8 cellular contexts compared by ENCODE assay signal in the genomic region with DNA sequence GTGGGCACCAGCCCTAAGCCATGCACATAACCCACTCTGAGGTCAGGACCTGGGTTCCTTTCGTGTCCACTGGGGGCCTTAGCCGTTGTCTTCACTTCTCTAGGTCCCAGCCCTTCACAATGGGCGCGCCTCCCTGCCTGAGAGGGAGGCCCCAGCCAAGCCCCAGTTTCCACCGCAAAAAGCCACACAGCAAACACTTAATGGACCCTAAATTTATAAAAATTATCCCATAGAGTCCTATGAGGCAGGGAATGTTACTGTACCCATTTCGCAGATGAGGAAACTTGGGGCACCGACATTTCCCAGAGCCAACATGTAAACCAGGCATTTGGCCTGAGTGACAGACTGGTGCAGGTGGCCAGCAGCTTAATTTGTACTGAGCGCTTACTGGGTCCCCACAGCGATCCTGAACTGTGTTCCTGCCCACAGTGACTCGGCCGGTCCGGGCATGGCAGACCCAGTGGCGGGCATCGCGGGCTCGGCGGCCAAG. TPM values are rescaled to one million over a fixed set of nuclear protein-coding genes. Genes with fewer than 3 reads are reported as not detected.
DNase-seq lines count a peak whose midpoint lies in the region; TF ChIP-seq lines count a peak whose summit lies in the region.

No MANE protein-coding gene starts in this region.

- peaks cover 48 to 66% of the 10 kb centered on the region in 2 donors for H3K4me1 ChIP-seq in adrenal gland (replicated peaks in 1 of 2)

- H3K27ac Mint-ChIP-seq in T-helper 2 cell treated with Interferon-gamma antibody and Interleukin-4, amounts not matched to agents 5 μg/mL and 100 μg/mL, for 36 hours = no peak overlapping the region

- no peaks in the 10 kb centered on the region for H3K27me3 ChIP-seq in adrenal gland
- no peaks in the 10 kb centered on the region for H3K27me3 ChIP-seq in kidney epithelial cell (ENCODE audit: control insufficient read depth, insufficient read depth, low read length)

- H3K9me3 Mint-ChIP-seq in T-helper 2 cell treated with Interferon-gamma antibody and Interleukin-4, amounts not matched to agents 5 μg/mL and 100 μg/mL, for 36 hours = no peaks in the 10 kb centered on the region

- H3K36me3 ChIP-seq in adrenal gland (replicated peaks in 1 of 2) = no peaks in the 10 kb centered on the region
- H3K36me3 ChIP-seq in kidney epithelial cell (ENCODE audit: control insufficient read depth, insufficient read depth, low read length) = no peaks in the 10 kb centered on the region

- intact Hi-C loops in adrenal gland (cut with DNase I) = no loop called here

- H3K4me3 Mint-ChIP-seq in T-helper 2 cell treated with Interferon-gamma antibody and Interleukin-4, amounts not matched to agents 5 μg/mL and 100 μg/mL, for 36 hours = peak overlapping the region; percentile 74

- WGBS in adrenal gland, 4 donors = 59 to 82% (median 78%) methylated on average over 5 to 17 of the region's 17 CpGs

- TF ChIP-seq CTCF in adrenal gland (IDR thresholded peaks at IDR 0.05) (peak in 1 of 6 experiments; percentile 1), kidney epithelial cell (IDR thresholded peaks at IDR 0.05; ENCODE audit: insufficient read depth, low read length, poor library complexity, severe bottlenecking) (no peak)

- no peak for TF ChIP-seq POLR2A in adrenal gland (IDR thresholded peaks at IDR 0.05)

- H3K9me3 ChIP-seq in adrenal gland (replicated peaks in 1 of 3) = no peaks in the 10 kb centered on the region

- H3K4me1 Mint-ChIP-seq in T-helper 2 cell treated with Interferon-gamma antibody and Interleukin-4, amounts not matched to agents 5 μg/mL and 100 μg/mL, for 36 hours (ENCODE audit: low read depth) = peaks cover 8% of the 10 kb centered on the region

- peaks cover 15% of the 10 kb centered on the region for H3K27me3 Mint-ChIP-seq in T-helper 2 cell treated with Interferon-gamma antibody and Interleukin-4, amounts not matched to agents 5 μg/mL and 100 μg/mL, for 36 hours (ENCODE audit: low read depth)

- H3K4me3 ChIP-seq in adrenal gland = peak overlapping the region in 3 of 4 donors; percentile 3 to 93 (median 46)
- peak overlapping the region; percentile 68 for H3K4me3 ChIP-seq in kidney epithelial cell (ENCODE audit: low read depth, low read length)

- H3K27ac ChIP-seq in adrenal gland (peak overlapping the region; percentile 43 to 93 (median 76)), substantia nigra (ENCODE audit: low read depth, low read length, poor library complexity, severe bottlenecking) (peak overlapping the region; percentile 8)

- no peak for DNase-seq in T-helper 2 cell treated with Interferon-gamma antibody and Interleukin-4, amounts not matched to agents 5 μg/mL and 100 μg/mL, for 36 hours (ENCODE audit: low spot score)
- DNase-seq in T-helper 2 cell (no peak), adrenal gland (peak in 1 of 7 donors; percentile 49), kidney epithelial cell (ENCODE audit: low read depth) (no peak), substantia nigra (lab: John Stamatoyannopoulos, UW) (no peak), AG08395 (ENCODE audit: low spot score) (no peak), NCI-H2029 (lab: John Stamatoyannopoulos, UW) (no peak), H4 (ENCODE audit: low spot score) (no peak)

- H3K36me3 Mint-ChIP-seq in T-helper 2 cell treated with Interferon-gamma antibody and Interleukin-4, amounts not matched to agents 5 μg/mL and 100 μg/mL, for 36 hours (ENCODE audit: low read depth) = no peaks in the 10 kb centered on the region

RNA-seq across cellular contexts. Expression of gene GAS2L1, which starts 1.3 kb away (rescaled TPM):
- total RNA-seq in adrenal gland (10 to 100 TPM; 29.7 to 87.3 (median 55.6) TPM), kidney epithelial cell (8.9 and 10.3 TPM in 2 replicates)
- polyA plus RNA-seq in adrenal gland = 10 to 100 TPM in 2 of 3 donors, 1 to 10 TPM in 1; 3.6 to 42.1 (median 33.1) TPM
- 3.9 and 4.0 TPM in 2 replicates for total RNA-seq in H4 (2014; rRNA removed; shearing (Covaris generic))

RNA-seq across cellular contexts. Expression of gene RASL10A, which starts 7.8 kb away (rescaled TPM):
- total RNA-seq in adrenal gland (1 to 10 TPM in 7 of 8 donors, under 1 TPM in 1; 0.54 to 3.7 (median 1.8) TPM), kidney epithelial cell (0.33 TPM in 1 of 2 replicates, not detected in the other)
- polyA plus RNA-seq in adrenal gland = 10 to 100 TPM in 1 of 3 donors, 1 to 10 TPM in 1, under 1 TPM in 1; 0.51 to 14.4 (median 9.1) TPM
- not detected in 2 replicates for total RNA-seq in H4 (2014; rRNA removed; shearing (Covaris generic))

RNA-seq across cellular contexts. Expression of gene EWSR1, which starts 39.6 kb away (rescaled TPM):
- total RNA-seq in adrenal gland = 100 to 1,000 TPM; 152 to 302 (median 197) TPM
- polyA plus RNA-seq in adrenal gland = 100 to 1,000 TPM; 269 to 351 (median 278) TPM
- total RNA-seq in kidney epithelial cell = 189 and 205 TPM in 2 replicates
- total RNA-seq in H4 (2014; rRNA removed; shearing (Covaris generic)) = 153 and 206 TPM in 2 replicates

RNA-seq across cellular contexts. Expression of gene RHBDD3, which starts 39.9 kb away (rescaled TPM):
- total RNA-seq in adrenal gland (100 to 1,000 TPM in 1 of 8 donors, 10 to 100 TPM in 7; 27.4 to 103 (median 42.6) TPM), kidney epithelial cell (51.8 and 59.6 TPM in 2 replicates)
- 10 to 100 TPM; 12.2 to 76.3 (median 48.2) TPM for polyA plus RNA-seq in adrenal gland
- 13.6 and 14.2 TPM in 2 replicates for total RNA-seq in H4 (2014; rRNA removed; shearing (Covaris generic))
